Comparison of ENCODE assay signal across 1 cellular context in genomic region chr5:180071418-180072255, GRCh38.
A peak's percentile ranks its signal among the peaks of the same experiment; 100 is the strongest.
TF ChIP-seq lines count a peak whose summit lies in the region.

Gene RNF130 (minus strand): TSS chr5:180071759. CDS start chr5:180071702, 57 bp downstream.

TF ChIP-seq in HepG2, 621 proteins besides CTCF, POLR2A, EP300 and RAD21 (continued from another document and continues in another):
- TF ChIP-seq TP53 (CRISPR knock-in tag; conservative IDR thresholded peaks at IDR 0.05), result peak; percentile 94
- TF ChIP-seq USF2 (IDR thresholded peaks at IDR 0.05; ENCODE audit: low read depth, low read length), result no peak
- no peak for TF ChIP-seq USF2 (CRISPR knock-in tag; IDR thresholded peaks at IDR 0.05; ENCODE audit: borderline replicate concordance)
- peak; percentile 76 for TF ChIP-seq KAT8 (CRISPR knock-in tag; IDR thresholded peaks at IDR 0.05)
- no peak for TF ChIP-seq MAFG (CRISPR knock-in tag; IDR thresholded peaks at IDR 0.05)
- TF ChIP-seq TRAFD1 (CRISPR knock-in tag; IDR thresholded peaks at IDR 0.05; ENCODE audit: borderline replicate concordance), result no peak
- TF ChIP-seq ZNF772 (CRISPR knock-in tag; IDR thresholded peaks at IDR 0.05), result peak; percentile 91
- TF ChIP-seq NONO (IDR thresholded peaks at IDR 0.05), result no peak
- peak; percentile 84 for TF ChIP-seq NONO (CRISPR knock-in tag; conservative IDR thresholded peaks at IDR 0.05)
- TF ChIP-seq ATF3 (CRISPR knock-in tag; IDR thresholded peaks at IDR 0.05), result peak; percentile 66
- TF ChIP-seq IRF2 (CRISPR knock-in tag; IDR thresholded peaks at IDR 0.05), result peak; percentile 77
- peak; percentile 95 for TF ChIP-seq PRMT3 (CRISPR knock-in tag; IDR thresholded peaks at IDR 0.05; ENCODE audit: borderline replicate concordance, low read depth)
- TF ChIP-seq PCBP1 (IDR thresholded peaks at IDR 0.05; ENCODE audit: borderline replicate concordance, low read depth, low read length), result no peak
- TF ChIP-seq SP5 (CRISPR knock-in tag; IDR thresholded peaks at IDR 0.05; ENCODE audit: borderline replicate concordance, low read depth), result peak; percentile 62; the same call in 1 of the 2 replicates
- TF ChIP-seq ZMYM4 (CRISPR knock-in tag; IDR thresholded peaks at IDR 0.05), result peak; percentile 73
- 0 out of 2 replicates have a peak, but pooled peaks have one; percentile 69 for TF ChIP-seq JUNB (CRISPR knock-in tag; IDR thresholded peaks at IDR 0.05; ENCODE audit: borderline replicate concordance)
- peak; percentile 83 for TF ChIP-seq REL (CRISPR knock-in tag; conservative IDR thresholded peaks at IDR 0.05)
- peak; percentile 80 for TF ChIP-seq ZSCAN25 (CRISPR knock-in tag; IDR thresholded peaks at IDR 0.05)
- TF ChIP-seq ARNT (IDR thresholded peaks at IDR 0.05), result no peak
- TF ChIP-seq REPIN1 (CRISPR knock-in tag; IDR thresholded peaks at IDR 0.05; ENCODE audit: borderline replicate concordance, low read depth), result peak; percentile 99
- peak; percentile 53 for TF ChIP-seq POLR2AphosphoS5 (IDR thresholded peaks at IDR 0.05; ENCODE audit: low read depth, low read length)
- no peak for TF ChIP-seq SNRNP70 (IDR thresholded peaks at IDR 0.05; ENCODE audit: low read depth, low read length)
- peak; percentile 99 for TF ChIP-seq ZNF547 (CRISPR knock-in tag; IDR thresholded peaks at IDR 0.05)
- TF ChIP-seq ZNF138 (CRISPR knock-in tag; IDR thresholded peaks at IDR 0.05; ENCODE audit: low read depth), result peak; percentile 99
- peak; percentile 97 for TF ChIP-seq ZNF430 (CRISPR knock-in tag; IDR thresholded peaks at IDR 0.05)
- TF ChIP-seq HNRNPLL (IDR thresholded peaks at IDR 0.05; ENCODE audit: low read depth, low read length, poor library complexity, severe bottlenecking), result peak; percentile 6
- TF ChIP-seq ZNF891 (CRISPR knock-in tag; IDR thresholded peaks at IDR 0.05), result peak; percentile 99; the same call in 1 of the 2 replicates
- no peak for TF ChIP-seq SP2 (CRISPR knock-in tag; IDR thresholded peaks at IDR 0.05)
- TF ChIP-seq ZNF563 (CRISPR knock-in tag; IDR thresholded peaks at IDR 0.05), result peak; percentile 98
- peak; percentile 88 for TF ChIP-seq ZNF281 (CRISPR knock-in tag; IDR thresholded peaks at IDR 0.05; ENCODE audit: borderline replicate concordance)
- no peak for TF ChIP-seq NFIB (CRISPR knock-in tag; IDR thresholded peaks at IDR 0.05; ENCODE audit: borderline replicate concordance)
- TF ChIP-seq CENPBD1 (CRISPR knock-in tag; IDR thresholded peaks at IDR 0.05; ENCODE audit: borderline replicate concordance, low read depth), result 0 out of 2 replicates have a peak, but pooled peaks have one; percentile 73
- no peak for TF ChIP-seq SRSF4 (IDR thresholded peaks at IDR 0.05; ENCODE audit: low read depth, low read length, poor library complexity, severe bottlenecking)
- TF ChIP-seq ZNF670 (CRISPR knock-in tag; IDR thresholded peaks at IDR 0.05; ENCODE audit: borderline replicate concordance), result peak; percentile 93; the same call in 1 of the 2 replicates
- TF ChIP-seq PAWR (CRISPR knock-in tag; IDR thresholded peaks at IDR 0.05; ENCODE audit: borderline replicate concordance), result no peak; the same call in 1 of the 2 replicates
- no peak for TF ChIP-seq DDIT3 (CRISPR knock-in tag; IDR thresholded peaks at IDR 0.05)
- TF ChIP-seq ZNF362 (CRISPR knock-in tag; IDR thresholded peaks at IDR 0.05; ENCODE audit: borderline replicate concordance), result no peak; the same call in 1 of the 2 replicates
- no peak for TF ChIP-seq NR3C1 (CRISPR knock-in tag; IDR thresholded peaks at IDR 0.05)
- TF ChIP-seq ZNF674 (CRISPR knock-in tag; IDR thresholded peaks at IDR 0.05; ENCODE audit: low read depth), result peak; percentile 90
- TF ChIP-seq ATF2 (CRISPR knock-in tag; IDR thresholded peaks at IDR 0.05), result no peak; the same call in none of the 2 replicates
- TF ChIP-seq ZNF850 (CRISPR knock-in tag; conservative IDR thresholded peaks at IDR 0.05), result no peak
- TF ChIP-seq SPEN (CRISPR knock-in tag; IDR thresholded peaks at IDR 0.05; ENCODE audit: low read depth), result peak; percentile 94
- TF ChIP-seq RARG (CRISPR knock-in tag; IDR thresholded peaks at IDR 0.05; ENCODE audit: low read depth), result 0 out of 2 replicates have a peak, but pooled peaks have one; percentile 57
- TF ChIP-seq ZNF160 (CRISPR knock-in tag; IDR thresholded peaks at IDR 0.05), result peak; percentile 96; the same call in 1 of the 2 replicates
- peak; percentile 82; the same call in 1 of the 2 replicates for TF ChIP-seq BRD4 (CRISPR knock-in tag; IDR thresholded peaks at IDR 0.05)
- TF ChIP-seq ZNF468 (CRISPR knock-in tag; IDR thresholded peaks at IDR 0.05), result peak; percentile 72; the same call in 1 of the 2 replicates
- no peak for TF ChIP-seq TCF7L2 (IDR thresholded peaks at IDR 0.05; ENCODE audit: low read depth, low read length)
- no peak for TF ChIP-seq SCMH1 (CRISPR knock-in tag; IDR thresholded peaks at IDR 0.05; ENCODE audit: borderline replicate concordance)
- peak; percentile 83; the same call in 1 of the 2 replicates for TF ChIP-seq ZNF775 (CRISPR knock-in tag; IDR thresholded peaks at IDR 0.05; ENCODE audit: borderline replicate concordance)
- no peak for TF ChIP-seq ZNF652 (CRISPR knock-in tag; IDR thresholded peaks at IDR 0.05; ENCODE audit: borderline replicate concordance, low read depth)
- no peak; the same call in 1 of the 2 replicates for TF ChIP-seq NR2F2 (IDR thresholded peaks at IDR 0.05; ENCODE audit: borderline replicate concordance, low read depth)
- peak; percentile 96; the same call in 1 of the 2 replicates for TF ChIP-seq ZXDC (CRISPR knock-in tag; IDR thresholded peaks at IDR 0.05)
- no peak for TF ChIP-seq NFE2 (CRISPR knock-in tag; IDR thresholded peaks at IDR 0.05)
- TF ChIP-seq ZBTB10 (CRISPR knock-in tag; IDR thresholded peaks at IDR 0.05; ENCODE audit: borderline replicate concordance), result peak; percentile 93
- peak; percentile 95 for TF ChIP-seq ZSCAN21 (CRISPR knock-in tag; IDR thresholded peaks at IDR 0.05; ENCODE audit: borderline replicate concordance)
